ENCODE assay signal across 10 cellular contexts in the genomic region with DNA sequence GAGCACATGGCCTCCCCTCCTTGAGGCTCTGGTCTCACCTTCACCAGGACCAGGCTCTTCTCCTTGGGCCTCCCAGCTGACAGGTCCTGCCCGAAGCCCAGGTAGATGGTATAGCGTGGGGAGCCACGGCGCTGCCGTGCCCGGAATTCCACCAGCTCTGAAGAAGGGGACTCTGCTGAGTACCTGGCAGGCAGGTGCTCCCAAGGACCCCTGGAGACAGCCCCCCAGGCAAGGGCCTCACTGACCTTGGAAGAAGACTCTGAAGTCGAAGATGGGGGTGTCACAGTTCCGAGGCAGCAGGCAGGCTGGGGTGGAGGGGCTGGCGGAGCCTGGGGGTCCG. TPM values are rescaled to one million over a fixed set of nuclear protein-coding genes. Genes with fewer than 3 reads are reported as not detected.
A peak's percentile ranks its signal among the peaks of the same experiment; 100 is the strongest.
DNase-seq lines count a peak whose midpoint lies in the region; ATAC-seq and TF ChIP-seq lines count a peak whose summit lies in the region.
"Had no signal": no experiment of that assay in that cellular context is flagged by ENCODE, and none has a peak within 500 bp of the region (broad histone marks: within the 10 kb centered on the region; RNA-seq: fewer than 3 reads in every experiment).

No MANE protein-coding gene starts in this region.

- no peak overlapping the region for H3K4me2 ChIP-seq in smooth muscle cell

- H3K36me3 Mint-ChIP-seq in activated CD4-positive, alpha-beta memory T cell treated with anti-CD3 and anti-CD28 coated beads, Interleukin-2, amount 10 ng/mL, durations not matched to agents 7 days and 5 days (ENCODE audit: low read depth): peaks cover 59% of the 10 kb centered on the region
- peaks cover 32% of the 10 kb centered on the region for H3K36me3 Mint-ChIP-seq in activated CD4-positive, alpha-beta memory T cell treated with anti-CD3 and anti-CD28 coated beads for 36 hours
- peaks cover 28% of the 10 kb centered on the region for H3K36me3 Mint-ChIP-seq in central memory CD8-positive, alpha-beta T cell (ENCODE audit: insufficient read depth)

- WGBS in sigmoid colon, 2 donors: 81 to 94% methylated on average over 10 of the region's 10 CpGs
- 99% methylated on average over 9 of the region's 10 CpGs for WGBS in smooth muscle cell (ENCODE audit: low lambda C conversion rate)

- CTCF ChIA-PET in activated CD4-positive, alpha-beta memory T cell treated with anti-CD3 and anti-CD28 coated beads, Interleukin-2, amount 10 ng/mL, durations not matched to agents 7 days and 5 days (lab: Charles Lee): interaction anchor here (1.0 kb wide), 2 partner anchors 58 to 164 kb away, joined by 3 read pairs; no protein-coding TSS in a partner anchor
- CTCF ChIA-PET in activated CD4-positive, alpha-beta memory T cell treated with anti-CD3 and anti-CD28 coated beads for 36 hours (lab: Charles Lee): interaction anchor here (1.2 to 2.4 kb wide), 2 partner anchors 59 to 94 kb away, joined by 4 to 9 read pairs; no protein-coding TSS in a partner anchor

- peaks cover 0 to 33% (median 27%) of the 10 kb centered on the region in 4 donors for H3K4me1 ChIP-seq in sigmoid colon
- H3K4me1 ChIP-seq in smooth muscle cell (ENCODE audit: low read depth): peaks cover 7% of the 10 kb centered on the region

- H3K27me3 Mint-ChIP-seq in activated CD4-positive, alpha-beta memory T cell treated with anti-CD3 and anti-CD28 coated beads, Interleukin-2, amount 10 ng/mL, durations not matched to agents 7 days and 5 days: no peaks in the 10 kb centered on the region
- H3K27me3 Mint-ChIP-seq in activated CD4-positive, alpha-beta memory T cell treated with anti-CD3 and anti-CD28 coated beads for 36 hours: no peaks in the 10 kb centered on the region
- H3K27me3 Mint-ChIP-seq in central memory CD8-positive, alpha-beta T cell: no peaks in the 10 kb centered on the region
- H3K27me3 Mint-ChIP-seq: stimulated activated naive CD8-positive, alpha-beta T cell treated with anti-CD3 and anti-CD28 coated beads, Interleukin-15, amount 100 ng/mL, for 72 hours had no signal

- H3K4me3 Mint-ChIP-seq in activated CD4-positive, alpha-beta memory T cell treated with anti-CD3 and anti-CD28 coated beads, Interleukin-2, amount 10 ng/mL, durations not matched to agents 7 days and 5 days: peak overlapping the region; percentile 13
- no peak overlapping the region for H3K4me3 Mint-ChIP-seq in activated CD4-positive, alpha-beta memory T cell treated with anti-CD3 and anti-CD28 coated beads for 36 hours
- no peak overlapping the region for H3K4me3 Mint-ChIP-seq in central memory CD8-positive, alpha-beta T cell

- peaks cover 13% of the 10 kb centered on the region for H3K4me1 Mint-ChIP-seq in activated CD4-positive, alpha-beta memory T cell treated with anti-CD3 and anti-CD28 coated beads, Interleukin-2, amount 10 ng/mL, durations not matched to agents 7 days and 5 days
- H3K4me1 Mint-ChIP-seq in activated CD4-positive, alpha-beta memory T cell treated with anti-CD3 and anti-CD28 coated beads for 36 hours (ENCODE audit: low read depth): peaks cover 17% of the 10 kb centered on the region
- peaks cover 22% of the 10 kb centered on the region for H3K4me1 Mint-ChIP-seq in central memory CD8-positive, alpha-beta T cell

- ATAC-seq in central memory CD8-positive, alpha-beta T cell (replicated peaks; ENCODE audit: extremely low read depth, poor library complexity, severe bottlenecking): no peak

- H3K9me3 ChIP-seq in sigmoid colon: no peaks in the 10 kb centered on the region
- H3K9me3 ChIP-seq in smooth muscle cell (replicated peaks; ENCODE audit: low read depth): no peaks in the 10 kb centered on the region
- H3K9me3 ChIP-seq: pancreas had no signal

- H3K79me2 ChIP-seq in smooth muscle cell (ENCODE audit: low read depth): no peaks in the 10 kb centered on the region

- POLR2A ChIA-PET in activated CD4-positive, alpha-beta memory T cell treated with anti-CD3 and anti-CD28 coated beads, Interleukin-2, amount 10 ng/mL, durations not matched to agents 7 days and 5 days (lab: Charles Lee): interaction anchor here (0.8 to 3.0 kb wide), 6 partner anchors 17 to 62 kb away, joined by 3 to 15 read pairs (median 4); a partner anchor contains a TSS
- POLR2A ChIA-PET in activated CD4-positive, alpha-beta memory T cell treated with anti-CD3 and anti-CD28 coated beads for 36 hours (lab: Charles Lee): no interaction called here

- intact Hi-C loops in activated CD4-positive, alpha-beta memory T cell treated with anti-CD3 and anti-CD28 coated beads for 36 hours (cut with micrococcal nuclease): no loop called here
- intact Hi-C loops in sigmoid colon (cut with DNase I): no loop called here

- peaks cover 14% of the 10 kb centered on the region for H3F3A ChIP-seq in smooth muscle cell (ENCODE audit: low read depth)

- TF ChIP-seq POLR2A in sigmoid colon (IDR thresholded peaks at IDR 0.05): no peak

- H3K27ac ChIP-seq in sigmoid colon (peak overlapping the region; percentile 19 to 95 (median 87)), smooth muscle cell (ENCODE audit: low read depth) (no peak overlapping the region)
- H3K27ac ChIP-seq: pancreas had no signal

- H2AFZ ChIP-seq in smooth muscle cell (ENCODE audit: low read depth): no peak overlapping the region

- H3K4me3 ChIP-seq in sigmoid colon: no peak overlapping the region
- H3K4me3 ChIP-seq in smooth muscle cell: no peak overlapping the region
- H3K4me3 ChIP-seq: pancreas had no signal

- H3K9me3 Mint-ChIP-seq in activated CD4-positive, alpha-beta memory T cell treated with anti-CD3 and anti-CD28 coated beads, Interleukin-2, amount 10 ng/mL, durations not matched to agents 7 days and 5 days: no peaks in the 10 kb centered on the region
- no peaks in the 10 kb centered on the region for H3K9me3 Mint-ChIP-seq in activated CD4-positive, alpha-beta memory T cell treated with anti-CD3 and anti-CD28 coated beads for 36 hours
- no peaks in the 10 kb centered on the region for H3K9me3 Mint-ChIP-seq in central memory CD8-positive, alpha-beta T cell
- H3K9me3 Mint-ChIP-seq: stimulated activated naive CD8-positive, alpha-beta T cell treated with anti-CD3 and anti-CD28 coated beads, Interleukin-15, amount 100 ng/mL, for 72 hours had no signal

- no peak for DNase-seq in activated CD4-positive, alpha-beta memory T cell treated with anti-CD3 and anti-CD28 coated beads, Interleukin-2, amount 10 ng/mL, durations not matched to agents 7 days and 5 days
- DNase-seq in activated CD4-positive, alpha-beta memory T cell treated with anti-CD3 and anti-CD28 coated beads for 36 hours: no peak
- no peak for DNase-seq in central memory CD8-positive, alpha-beta T cell (ENCODE audit: low spot score in 2 of 2)
- no peak for DNase-seq in sigmoid colon
- no peak for DNase-seq in NCI-H128 (lab: John Stamatoyannopoulos, UW; ENCODE audit: unreplicated experiment)
- DNase-seq in smooth muscle cell (lab: John Stamatoyannopoulos, UW; ENCODE audit: unreplicated experiment): no peak

- H4K20me1 ChIP-seq in smooth muscle cell (ENCODE audit: low read depth): peaks cover 48% of the 10 kb centered on the region

- H3K27ac Mint-ChIP-seq in activated CD4-positive, alpha-beta memory T cell treated with anti-CD3 and anti-CD28 coated beads, Interleukin-2, amount 10 ng/mL, durations not matched to agents 7 days and 5 days: peak overlapping the region; percentile 84
- H3K27ac Mint-ChIP-seq in activated CD4-positive, alpha-beta memory T cell treated with anti-CD3 and anti-CD28 coated beads for 36 hours: no peak overlapping the region
- peak overlapping the region; percentile 82 for H3K27ac Mint-ChIP-seq in central memory CD8-positive, alpha-beta T cell (ENCODE audit: low read depth)

- H3K36me3 ChIP-seq in sigmoid colon (peaks cover 27 to 67% (median 49%) of the 10 kb centered on the region in 4 donors), smooth muscle cell (ENCODE audit: low read depth) (no peaks in the 10 kb centered on the region)

- TF ChIP-seq EP300 in sigmoid colon (IDR thresholded peaks at IDR 0.05): no peak

- no peak for TF ChIP-seq CTCF in sigmoid colon (IDR thresholded peaks at IDR 0.05)
- no peak for TF ChIP-seq CTCF in smooth muscle cell (IDR thresholded peaks at IDR 0.05; ENCODE audit: borderline replicate concordance, insufficient read depth, poor library complexity, severe bottlenecking)

- no peak overlapping the region for H3K9ac ChIP-seq in smooth muscle cell (ENCODE audit: low read depth)

- H3K27me3 ChIP-seq in sigmoid colon: no peaks in the 10 kb centered on the region
- no peaks in the 10 kb centered on the region for H3K27me3 ChIP-seq in smooth muscle cell (ENCODE audit: low read depth)
- H3K27me3 ChIP-seq: pancreas had no signal

RNA-seq across cellular contexts. Expression of a gene that starts 2.8 kb away (rescaled TPM):
- 100 to 1,000 TPM; 220 to 221 TPM for total RNA-seq in activated CD4-positive, alpha-beta memory T cell treated with anti-CD3 and anti-CD28 coated beads, Interleukin-2, amount 10 ng/mL, durations not matched to agents 7 days and 5 days
- total RNA-seq in activated CD4-positive, alpha-beta memory T cell treated with anti-CD3 and anti-CD28 coated beads for 36 hours: 10 to 100 TPM; 79.9 to 80.7 TPM
- 10 to 100 TPM in 3 of 4 donors, 1 to 10 TPM in 1; 8.6 to 18.2 (median 14.2) TPM for total RNA-seq in sigmoid colon
- 10 to 100 TPM; 10.8 to 73.9 (median 26.8) TPM for polyA plus RNA-seq in sigmoid colon
- 7.1 and 11.1 TPM in 2 replicates for total RNA-seq in smooth muscle cell
- 12.7 and 14.3 TPM in 2 replicates for polyA plus RNA-seq in smooth muscle cell

RNA-seq across cellular contexts. Expression of a gene that starts 11.8 kb away (rescaled TPM):
- total RNA-seq in activated CD4-positive, alpha-beta memory T cell treated with anti-CD3 and anti-CD28 coated beads, Interleukin-2, amount 10 ng/mL, durations not matched to agents 7 days and 5 days: not detected
- total RNA-seq in activated CD4-positive, alpha-beta memory T cell treated with anti-CD3 and anti-CD28 coated beads for 36 hours: not detected
- 1 to 10 TPM in 2 of 4 donors, not detected in 2; 1.8 to 1.9 TPM for total RNA-seq in sigmoid colon
- polyA plus RNA-seq in sigmoid colon: 100 to 1,000 TPM in 1 of 3 donors, 10 to 100 TPM in 2; 18.0 to 136 (median 29.4) TPM
- not detected in 2 replicates for total RNA-seq in smooth muscle cell
- 0.37 TPM in 1 of 2 replicates, not detected in the other for polyA plus RNA-seq in smooth muscle cell
- total RNA-seq: glomerular endothelial cell; T-helper 1 cell treated with Interleukin-12 subunit alpha and Interleukin-12 subunit beta and Interleukin-4 antibody, amounts not matched to agents 30 ng/mL and 1 ng/mL, for 36 hours had no signal

RNA-seq across cellular contexts. Expression of a gene that starts 14.1 kb away (rescaled TPM):
- total RNA-seq in activated CD4-positive, alpha-beta memory T cell treated with anti-CD3 and anti-CD28 coated beads, Interleukin-2, amount 10 ng/mL, durations not matched to agents 7 days and 5 days: not detected
- total RNA-seq in activated CD4-positive, alpha-beta memory T cell treated with anti-CD3 and anti-CD28 coated beads for 36 hours: not detected
- total RNA-seq in sigmoid colon (not detected), smooth muscle cell (not detected in 2 replicates)
- polyA plus RNA-seq in sigmoid colon (1 to 10 TPM in 1 of 3 donors, not detected in 2; 1.1 TPM), smooth muscle cell (1.4 and 2.2 TPM in 2 replicates)
- total RNA-seq: glomerular endothelial cell; T-helper 1 cell treated with Interleukin-12 subunit alpha and Interleukin-12 subunit beta and Interleukin-4 antibody, amounts not matched to agents 30 ng/mL and 1 ng/mL, for 36 hours had no signal
- polyA plus RNA-seq: pancreas had no signal

RNA-seq across cellular contexts. Expression of a gene that starts 24.1 kb away (rescaled TPM):
- total RNA-seq in activated CD4-positive, alpha-beta memory T cell treated with anti-CD3 and anti-CD28 coated beads, Interleukin-2, amount 10 ng/mL, durations not matched to agents 7 days and 5 days: under 1 TPM; 0.18 to 0.20 TPM
- total RNA-seq in activated CD4-positive, alpha-beta memory T cell treated with anti-CD3 and anti-CD28 coated beads for 36 hours: under 1 TPM; 0.21 to 0.39 TPM
- total RNA-seq in sigmoid colon (1 to 10 TPM in 1 of 4 donors, under 1 TPM in 1, not detected in 2; 0.41 to 2.2 TPM), smooth muscle cell (not detected in 2 replicates)
- polyA plus RNA-seq in sigmoid colon (under 1 TPM in 1 of 3 donors, not detected in 2; 0.28 TPM), smooth muscle cell (2.7 and 3.1 TPM in 2 replicates)
- total RNA-seq: glomerular endothelial cell had no signal

RNA-seq across cellular contexts. Expression of a gene that starts 36.7 kb away (rescaled TPM):
- total RNA-seq in activated CD4-positive, alpha-beta memory T cell treated with anti-CD3 and anti-CD28 coated beads, Interleukin-2, amount 10 ng/mL, durations not matched to agents 7 days and 5 days: 10 to 100 TPM; 38.7 to 39.1 TPM
- total RNA-seq in activated CD4-positive, alpha-beta memory T cell treated with anti-CD3 and anti-CD28 coated beads for 36 hours: 10 to 100 TPM; 32.4 to 33.5 TPM
- 10 to 100 TPM; 11.8 to 21.2 (median 17.9) TPM for total RNA-seq in sigmoid colon
- polyA plus RNA-seq in sigmoid colon: 10 to 100 TPM in 2 of 3 donors, 1 to 10 TPM in 1; 6.6 to 29.3 (median 11.3) TPM
- total RNA-seq in smooth muscle cell: 11.6 and 13.7 TPM in 2 replicates
- 20.2 and 20.9 TPM in 2 replicates for polyA plus RNA-seq in smooth muscle cell
